ENCODE assay signal across 16 cellular contexts in the genomic region with DNA sequence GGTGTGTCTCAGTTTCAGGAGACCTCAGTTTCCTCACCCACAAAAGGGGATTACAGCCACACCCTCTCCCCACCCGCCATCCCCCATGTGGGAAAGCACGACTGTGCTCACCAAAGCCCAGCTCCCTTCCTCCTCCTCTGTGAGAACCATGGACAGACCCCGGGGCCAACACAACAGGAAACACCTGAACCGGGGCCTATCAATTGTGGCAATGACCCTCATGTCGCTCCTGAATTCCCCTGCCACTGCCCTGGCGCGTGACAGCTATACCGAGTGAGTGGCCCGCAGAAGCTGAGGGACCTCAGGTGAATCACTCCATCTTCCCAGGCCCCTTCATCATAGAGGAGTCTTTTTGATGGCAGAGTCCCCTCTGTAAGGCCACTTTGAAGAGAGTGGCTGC. TPM values are rescaled to one million over a fixed set of nuclear protein-coding genes. Genes with fewer than 3 reads are reported as not detected.
DNase-seq lines count a peak whose midpoint lies in the region; TF ChIP-seq lines count a peak whose summit lies in the region.
"Had no signal": no experiment of that assay in that cellular context is flagged by ENCODE, and none has a peak within 500 bp of the region (broad histone marks: within the 10 kb centered on the region; RNA-seq: fewer than 3 reads in every experiment).

No MANE protein-coding gene starts in this region.

- no peak overlapping the region for H3K4me3 Mint-ChIP-seq in activated naive CD4-positive, alpha-beta T cell treated with anti-CD3 and anti-CD28 coated beads, Interleukin-2, amount 50 U/mL, for 24 hours
- H3K4me3 Mint-ChIP-seq in endodermal cell, result no peak overlapping the region

- H3K36me3 Mint-ChIP-seq in activated naive CD4-positive, alpha-beta T cell treated with anti-CD3 and anti-CD28 coated beads, Interleukin-2, amount 50 U/mL, for 24 hours, result peaks cover 1% of the 10 kb centered on the region
- H3K36me3 Mint-ChIP-seq in endodermal cell (ENCODE audit: low read depth), result no peaks in the 10 kb centered on the region

- H3K36me3 ChIP-seq in stomach, result peaks cover under 1 to 36% (median 21%) of the 10 kb centered on the region in 4 donors
- no peaks in the 10 kb centered on the region for H3K36me3 ChIP-seq in endodermal cell (ENCODE audit: control insufficient read depth, insufficient read depth, low read length)

- H3K27me3 ChIP-seq in stomach (no peaks in the 10 kb centered on the region), endodermal cell (ENCODE audit: control insufficient read depth, insufficient read depth, low read length, poor library complexity, severe bottlenecking) (no peaks in the 10 kb centered on the region)

- H3K9me3 Mint-ChIP-seq in activated naive CD4-positive, alpha-beta T cell treated with anti-CD3 and anti-CD28 coated beads, Interleukin-2, amount 50 U/mL, for 24 hours, result no peaks in the 10 kb centered on the region
- no peaks in the 10 kb centered on the region for H3K9me3 Mint-ChIP-seq in endodermal cell

- H3K9me3 ChIP-seq in stomach (no peaks in the 10 kb centered on the region), endodermal cell (ENCODE audit: control insufficient read depth, low read length) (no peaks in the 10 kb centered on the region)

- peak overlapping the region; percentile 62 for H3K27ac Mint-ChIP-seq in activated naive CD4-positive, alpha-beta T cell treated with anti-CD3 and anti-CD28 coated beads, Interleukin-2, amount 50 U/mL, for 24 hours
- no peak overlapping the region for H3K27ac Mint-ChIP-seq in endodermal cell

- TF ChIP-seq POLR2A in stomach (IDR thresholded peaks at IDR 0.05), result no peak

- TF ChIP-seq CTCF in stomach (IDR thresholded peaks at IDR 0.05) (no peak), endodermal cell (conservative IDR thresholded peaks at IDR 0.05) (no peak)

- H3K27ac ChIP-seq in stomach (peak overlapping the region in 3 of 5 donors; percentile 31 to 63 (median 38)), endodermal cell (ENCODE audit: low read depth, low read length) (no peak overlapping the region)
- H3K27ac ChIP-seq: C4-2B had no signal

- H3K4me1 ChIP-seq in stomach (peaks cover 0 to 67% (median 15%) of the 10 kb centered on the region in 4 donors), endodermal cell (ENCODE audit: control insufficient read depth, insufficient read depth, low read length) (peaks cover 7% of the 10 kb centered on the region)

- H3K4me3 ChIP-seq in stomach (no peak overlapping the region), endodermal cell (ENCODE audit: low read length) (no peak overlapping the region)

- 62 to 86% (median 76%) methylated on average over 6 to 9 of the region's 9 CpGs for WGBS in stomach, 5 donors
- 89 to 92% methylated on average over 5 to 9 of the region's 9 CpGs for WGBS in endodermal cell (ENCODE audit: insufficient coverage in 1 of 2, insufficient read length in 1 of 2), 2 experiments

- no peak for TF ChIP-seq EP300 in stomach (IDR thresholded peaks at IDR 0.05)

- no peak for DNase-seq in activated naive CD4-positive, alpha-beta T cell (lab: John Stamatoyannopoulos, UW)
- DNase-seq in dermis microvascular lymphatic vessel endothelial cell (ENCODE audit: low read depth in 2 of 2) (peak; percentile 93 to 94), lung microvascular endothelial cell (ENCODE audit: low read depth in 2 of 2) (peak; percentile 88 to 96), stomach (no peak), HUDEP-2 (lab: John Stamatoyannopoulos, UW; ENCODE audit: unreplicated experiment in 76 of 76) (no peak), NCI-H1436 treated with DMSO at 0.1 percent for 48 hours (lab: John Stamatoyannopoulos, UW) (no peak), endodermal cell (no peak)
- DNase-seq: 8988T, DMS 273 treated with DMSO at 0.1 percent for 48 hours, GF-D8, KG1, NCI-H1417 treated with DMSO at 0.1 percent for 48 hours, NCI-H2029 treated with DMSO at 0.1 percent for 48 hours, NCI-H524 had no signal

- H3K9ac ChIP-seq in endodermal cell (ENCODE audit: extremely low read depth, low read length, poor library complexity, severe bottlenecking), result no peak overlapping the region

- no peaks in the 10 kb centered on the region for H3K27me3 Mint-ChIP-seq in activated naive CD4-positive, alpha-beta T cell treated with anti-CD3 and anti-CD28 coated beads, Interleukin-2, amount 50 U/mL, for 24 hours
- H3K27me3 Mint-ChIP-seq in endodermal cell (ENCODE audit: insufficient read depth), result no peaks in the 10 kb centered on the region

- peaks cover 12% of the 10 kb centered on the region for H3K4me1 Mint-ChIP-seq in activated naive CD4-positive, alpha-beta T cell treated with anti-CD3 and anti-CD28 coated beads, Interleukin-2, amount 50 U/mL, for 24 hours
- peaks cover 27% of the 10 kb centered on the region for H3K4me1 Mint-ChIP-seq in endodermal cell

- intact Hi-C loops in stomach (cut with DNase I; ENCODE audit: low total_unique reads), result no loop called here

RNA-seq across cellular contexts. Expression of gene PLEKHO2, which starts 28.6 kb away (rescaled TPM):
- 57.4 and 112 TPM in 2 replicates for total RNA-seq in dermis microvascular lymphatic vessel endothelial cell
- 47.1 and 62.7 TPM in 2 replicates for total RNA-seq in lung microvascular endothelial cell
- total RNA-seq in stomach, result 10 to 100 TPM in 4 of 5 donors, 1 to 10 TPM in 1; 9.0 to 23.9 (median 15.2) TPM
- polyA plus RNA-seq in stomach, result 10 to 100 TPM in 2 of 3 donors, 1 to 10 TPM in 1; 7.5 to 25.4 (median 23.2) TPM
- total RNA-seq in endodermal cell, result 10 to 100 TPM; 10.2 to 12.9 TPM
- polyA plus RNA-seq in endodermal cell (2013, experiment 1 of 2), result 10.9 TPM
- 10.4 TPM for polyA plus RNA-seq in endodermal cell (2013, experiment 2 of 2)

RNA-seq across cellular contexts. Expression of gene ANKDD1A, which starts 41.4 kb away (rescaled TPM):
- total RNA-seq in dermis microvascular lymphatic vessel endothelial cell, result 6.0 and 11.8 TPM in 2 replicates
- 3.0 and 3.7 TPM in 2 replicates for total RNA-seq in lung microvascular endothelial cell
- 10 to 100 TPM in 2 of 5 donors, 1 to 10 TPM in 3; 4.0 to 43.8 (median 9.2) TPM for total RNA-seq in stomach
- polyA plus RNA-seq in stomach, result 1 to 10 TPM; 1.5 to 2.7 (median 1.7) TPM
- 10 to 100 TPM; 22.5 to 30.0 TPM for total RNA-seq in endodermal cell
- polyA plus RNA-seq in endodermal cell (2013, experiment 1 of 2), result 6.2 TPM
- 8.7 TPM for polyA plus RNA-seq in endodermal cell (2013, experiment 2 of 2)

RNA-seq across cellular contexts. Expression of gene PIF1, which starts 44.9 kb away (rescaled TPM):
- 4.4 and 9.0 TPM in 2 replicates for total RNA-seq in dermis microvascular lymphatic vessel endothelial cell
- total RNA-seq in lung microvascular endothelial cell, result 1.8 and 5.4 TPM in 2 replicates
- total RNA-seq in stomach, result 10 to 100 TPM in 2 of 5 donors, 1 to 10 TPM in 3; 1.6 to 58.8 (median 2.8) TPM
- 1 to 10 TPM in 2 of 3 donors, under 1 TPM in 1; 0.46 to 8.7 (median 2.0) TPM for polyA plus RNA-seq in stomach
- total RNA-seq in endodermal cell, result 10 to 100 TPM; 60.7 to 64.6 TPM
- 46.2 TPM for polyA plus RNA-seq in endodermal cell (2013, experiment 1 of 2)
- polyA plus RNA-seq in endodermal cell (2013, experiment 2 of 2), result 44.8 TPM

Comparison
In these comparisons a context has a peak if more than half of its experiments do, and no peak if none do; other contexts are left out.
1. DNase-seq: peak in dermis microvascular lymphatic vessel endothelial cell (2 of 2) and lung microvascular endothelial cell (2 of 2); none in activated naive CD4-positive, alpha-beta T cell (0 of 4), stomach (single experiment), HUDEP-2 (0 of 76), NCI-H1436 treated with DMSO at 0.1 percent for 48 hours (single experiment) and endodermal cell (single experiment).